18 cellular contexts compared by ENCODE assay signal in genomic region chr14:52091913-52092312, GRCh38.
"Had no signal": no experiment of that assay in that cellular context is flagged by ENCODE, and none has a peak within 500 bp of the region (broad histone marks: within the 10 kb centered on the region; RNA-seq: fewer than 3 reads in every experiment).

No MANE protein-coding gene starts in this region.

- H3K4me1 ChIP-seq: left lung, pancreas, right lobe of liver, tibial artery, upper lobe of right lung, vagina had no signal

- H3K9me3 ChIP-seq: left lung, pancreas, right lobe of liver, tibial artery, upper lobe of right lung, vagina had no signal

- DNase-seq: dorsolateral prefrontal cortex; effector CD8-positive, alpha-beta T cell; foreskin melanocyte; islet precursor cell; left lung; mesenchymal stem cell; midbrain; occipital lobe; pancreas; right lobe of liver; stimulated activated CD4-positive, alpha-beta T cell treated with anti-CD3 and anti-CD28 coated beads, Interleukin-4, amount 100 ng/mL, for 24 hours; tibial artery; upper lobe of right lung had no signal

- ATAC-seq: left lung; natural killer cell treated with Interleukin-12 subunit alpha and Interleukin-12 subunit beta and Interleukin-15 and Interleukin-18, amount 100 ng/mL, for 72 hours; pancreas; right lobe of liver; stimulated activated memory B cell treated with anti-CD40 and anti-IgM and Interleukin-4, amounts not matched to agents 10 μg/mL and 1 μg/mL and 100 μg/mL, for 72 hours; upper lobe of right lung had no signal

- H3K27ac ChIP-seq: coronary artery, dorsolateral prefrontal cortex, left lung, pancreas, right lobe of liver, tibial artery, upper lobe of right lung, vagina had no signal

- H3K27me3 ChIP-seq: left lung, pancreas, right lobe of liver, tibial artery, upper lobe of right lung, vagina had no signal

- H3K36me3 ChIP-seq: left lung, pancreas, right lobe of liver, tibial artery, upper lobe of right lung, vagina had no signal

- H3K4me3 ChIP-seq: coronary artery, dorsolateral prefrontal cortex, left lung, lung, pancreas, right lobe of liver, tibial artery, upper lobe of right lung, vagina had no signal
